In genomic region chr12:109730306-109731145, GRCh38 we compare ENCODE assay signal across 2 cellular contexts.
TF ChIP-seq lines count a peak whose summit lies in the region.

No MANE protein-coding gene starts in this region.

TF ChIP-seq in SK-N-SH, 30 proteins besides CTCF, POLR2A, EP300 and RAD21 (continued from another document):
- TF ChIP-seq TEAD4 (IDR thresholded peaks at IDR 0.05; ENCODE audit: borderline replicate concordance, insufficient read depth) (no peak), USF1 (IDR thresholded peaks at IDR 0.05; ENCODE audit: borderline replicate concordance, low read depth) (no peak), RFX5 (IDR thresholded peaks at IDR 0.05; ENCODE audit: low read length) (no peak), SIN3A (IDR thresholded peaks at IDR 0.05; ENCODE audit: borderline replicate concordance, low read depth, low read length) (no peak), ELF1 (IDR thresholded peaks at IDR 0.05) (no peak), RXRA (IDR thresholded peaks at IDR 0.05; ENCODE audit: borderline replicate concordance, low read depth) (no peak)

TF ChIP-seq in SK-N-SH treated with all-trans-retinoic acid at 6 μM for 48 hours, 23 proteins besides CTCF, POLR2A, EP300 and RAD21 (continued from another document):
- TF ChIP-seq CSRNP3 (CRISPR knock-in tag; IDR thresholded peaks at IDR 0.05) (no peak), TOX (CRISPR knock-in tag; IDR thresholded peaks at IDR 0.05; ENCODE audit: borderline replicate concordance) (no peak)
